14 cellular contexts compared by ENCODE assay signal in genomic region chr18:6731197-6731596, GRCh38. TPM values are rescaled to one million over a fixed set of nuclear protein-coding genes. Genes with fewer than 3 reads are reported as not detected.
DNase-seq lines count a peak whose midpoint lies in the region; ATAC-seq and TF ChIP-seq lines count a peak whose summit lies in the region.
"Had no signal": no experiment of that assay in that cellular context is flagged by ENCODE, and none has a peak within 500 bp of the region (broad histone marks: within the 10 kb centered on the region; RNA-seq: fewer than 3 reads in every experiment).

No MANE protein-coding gene starts in this region.

- TF ChIP-seq POLR2A in uterus (IDR thresholded peaks at IDR 0.05): no peak

- H3K27ac ChIP-seq in upper lobe of right lung (peak overlapping the region; percentile 77), uterus (no peak overlapping the region)
- H3K27ac ChIP-seq: left ventricle myocardium inferior, tibial artery had no signal

- H3K4me1 ChIP-seq in upper lobe of right lung: no peaks in the 10 kb centered on the region
- H3K4me1 ChIP-seq in uterus: no peaks in the 10 kb centered on the region
- H3K4me1 ChIP-seq: BE2C, colonic mucosa, Peyer's patch had no signal

- H3K36me3 ChIP-seq in upper lobe of right lung (no peaks in the 10 kb centered on the region), uterus (no peaks in the 10 kb centered on the region)
- H3K36me3 ChIP-seq: BE2C, colonic mucosa, left ventricle myocardium inferior, Peyer's patch, tibial artery had no signal

- ATAC-seq in upper lobe of right lung: no peak

- intact Hi-C loops in upper lobe of right lung (cut with DNase I) (no loop called here), uterus (cut with DNase I; ENCODE audit: low total_unique reads) (no loop called here)

- H3K27me3 ChIP-seq in upper lobe of right lung (no peaks in the 10 kb centered on the region), uterus (no peaks in the 10 kb centered on the region)
- H3K27me3 ChIP-seq: BE2C, colonic mucosa, Peyer's patch had no signal

- DNase-seq in NCI-H82 (lab: John Stamatoyannopoulos, UW): peak; percentile 46
- DNase-seq in NCI-H82 treated with DMSO at 0.1 percent for 48 hours (lab: John Stamatoyannopoulos, UW; ENCODE audit: unreplicated experiment): no peak
- DNase-seq in astrocyte of the hippocampus (ENCODE audit: low read depth, low spot score): peak; percentile 44
- peak; percentile 35 for DNase-seq in left kidney (ENCODE audit: low read depth, low spot score)
- no peak for DNase-seq in upper lobe of right lung
- DNase-seq in ACHN: no peak
- no peak for DNase-seq in uterus
- DNase-seq in DMS153 (lab: John Stamatoyannopoulos, UW): no peak
- DNase-seq: BE2C, colonic mucosa, KBM-7, left ventricle myocardium inferior, Peyer's patch, tibial artery had no signal

- H3K9me3 ChIP-seq in upper lobe of right lung (no peaks in the 10 kb centered on the region), uterus (no peaks in the 10 kb centered on the region)
- H3K9me3 ChIP-seq: BE2C, colonic mucosa, left ventricle myocardium inferior, Peyer's patch, tibial artery had no signal

- no peak for TF ChIP-seq CTCF in upper lobe of right lung (IDR thresholded peaks at IDR 0.05)
- no peak for TF ChIP-seq CTCF in uterus (IDR thresholded peaks at IDR 0.05)

- in situ Hi-C loops in ACHN (cut with HindIII; ENCODE audit: low pct_ligation_motif_present, low pct_unique_long_range_greater_than_20kb, low sequenced_read_pairs): no loop called here

- H3K4me3 ChIP-seq in upper lobe of right lung (peak overlapping the region; percentile 62), uterus (no peak overlapping the region)
- H3K4me3 ChIP-seq: colonic mucosa, tibial artery had no signal

RNA-seq across cellular contexts. Expression of gene ARHGAP28, which starts 1.7 kb away (rescaled TPM):
- 15.7 TPM for total RNA-seq in upper lobe of right lung
- total RNA-seq in uterus: 10 to 100 TPM in 2 of 4 donors, 1 to 10 TPM in 2; 1.0 to 39.0 (median 8.7) TPM

Comparison
In these comparisons a context has a peak if more than half of its experiments do, and no peak if none do; other contexts are left out.
1. DNase-seq: peak in NCI-H82 (single experiment), astrocyte of the hippocampus (single experiment) and left kidney (single experiment); none in NCI-H82 treated with DMSO at 0.1 percent for 48 hours (single experiment), upper lobe of right lung (single experiment), ACHN (single experiment), uterus (0 of 2) and DMS153 (single experiment).